ENCODE assay signal across 16 cellular contexts in the genomic region with DNA sequence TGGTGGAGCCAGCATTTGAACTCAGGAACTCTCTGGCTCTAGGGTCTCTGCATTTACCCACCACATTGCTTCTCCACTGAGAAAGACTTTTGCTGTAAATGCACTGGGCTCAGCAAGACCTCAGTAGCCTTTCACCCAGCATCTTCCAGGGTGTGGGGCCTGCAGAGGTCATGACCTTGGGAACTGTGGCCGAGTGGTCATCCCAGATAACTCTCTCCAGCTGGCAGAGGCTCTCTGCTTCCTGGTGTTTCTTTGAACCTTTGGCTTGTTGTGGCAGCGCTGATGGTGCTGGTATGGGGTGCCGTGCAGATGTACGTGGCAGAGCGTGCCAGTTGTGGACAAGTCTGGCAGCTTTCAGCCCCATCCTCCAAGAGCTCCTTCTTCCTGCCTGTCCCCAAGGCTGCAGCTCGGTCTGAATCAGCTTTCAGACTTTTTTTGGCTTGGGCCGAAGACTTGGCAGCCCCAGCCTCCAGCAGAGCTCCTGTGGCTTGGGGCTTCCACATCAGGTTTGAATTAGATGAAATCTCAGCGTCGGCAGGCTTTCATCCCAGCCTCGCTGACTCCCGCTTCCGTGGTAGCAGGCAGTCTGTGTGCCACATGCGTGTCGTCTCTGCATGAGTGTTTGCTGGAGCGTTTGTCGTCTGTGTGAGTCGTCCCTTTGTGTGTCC. TPM values are rescaled to one million over a fixed set of nuclear protein-coding genes. Genes with fewer than 3 reads are reported as not detected.
DNase-seq lines count a peak whose midpoint lies in the region; ATAC-seq, FAIRE-seq and TF ChIP-seq lines count a peak whose summit lies in the region.
"Had no signal": no experiment of that assay in that cellular context is flagged by ENCODE, and none has a peak within 500 bp of the region (broad histone marks: within the 10 kb centered on the region; RNA-seq: fewer than 3 reads in every experiment).

No MANE protein-coding gene starts in this region.

- FAIRE-seq in small intestine (lab: Jason Lieb, UNC): no peak

- TF ChIP-seq POLR2A in stomach (IDR thresholded peaks at IDR 0.05): no peak

- H3K27me3 ChIP-seq in stomach (no peaks in the 10 kb centered on the region), small intestine (ENCODE audit: control insufficient read depth in 2 of 2, insufficient read depth in 2 of 2, low read length in 2 of 2) (no peaks in the 10 kb centered on the region)
- H3K27me3 ChIP-seq: neutrophil had no signal

- CTCF ChIA-PET in RWPE1 (lab: Yijun Ruan, JAX): no interaction called here

- intact Hi-C loops in left cardiac atrium (cut with DNase I) (no loop called here), stomach (cut with DNase I; ENCODE audit: low total_unique reads) (no loop called here)

- ATAC-seq in left cardiac atrium: peak; percentile 31 to 64
- ATAC-seq: foreskin keratinocyte; left lobe of liver; stimulated activated memory B cell treated with anti-CD40 and anti-IgM and Interleukin-4, amounts not matched to agents 10 μg/mL and 1 μg/mL and 100 μg/mL, for 72 hours had no signal

- H3K27ac ChIP-seq in stomach (peak overlapping the region in 3 of 5 donors; percentile 16 to 47 (median 39)), small intestine (ENCODE audit: low read depth in 1 of 2, low read length in 1 of 2) (peak overlapping the region in 1 of 2 donors; percentile 14), RWPE1 (no peak overlapping the region)
- H3K27ac ChIP-seq: foreskin keratinocyte, neutrophil had no signal

- no peaks in the 10 kb centered on the region for H3K9me3 ChIP-seq in stomach
- H3K9me3 ChIP-seq in small intestine (ENCODE audit: control insufficient read depth, low read depth): no peaks in the 10 kb centered on the region
- H3K9me3 ChIP-seq: neutrophil had no signal

- TF ChIP-seq CTCF in astrocyte of the cerebellum (IDR thresholded peaks at IDR 0.05; ENCODE audit: low read depth, low read length, missing control alignments): no peak
- TF ChIP-seq CTCF in stomach (IDR thresholded peaks at IDR 0.05): no peak
- no peak for TF ChIP-seq CTCF in RWPE1 (conservative IDR thresholded peaks at IDR 0.05; ENCODE audit: low read depth)

- peaks cover 0 to 13% (median 6%) of the 10 kb centered on the region in 4 donors for H3K4me1 ChIP-seq in stomach
- H3K4me1 ChIP-seq in small intestine (ENCODE audit: control insufficient read depth in 2 of 2, insufficient read depth in 1 of 2, low read depth in 1 of 2, low read length in 1 of 2): no peaks in the 10 kb centered on the region
- H3K4me1 ChIP-seq: foreskin keratinocyte had no signal

- peak; percentile 91 for DNase-seq in GM03348 (ENCODE audit: low spot score)
- peak; percentile 93 for DNase-seq in astrocyte of the cerebellum (ENCODE audit: low read depth)
- DNase-seq in left cardiac atrium: peak; percentile 48
- DNase-seq in stomach: no peak
- DNase-seq in activated CD8-positive, alpha-beta memory T cell treated with anti-CD3 and anti-CD28 coated beads for 24 hours: no peak
- no peak for DNase-seq in small intestine
- DNase-seq in DMS 273 treated with DMSO at 0.1 percent for 48 hours (lab: John Stamatoyannopoulos, UW): no peak
- no peak for DNase-seq in RWPE1 (ENCODE audit: low spot score)
- DNase-seq: activated CD4-positive, alpha-beta T cell treated with anti-CD3 and anti-CD28 coated beads for 48 hours; foreskin keratinocyte; NCI-H1105; NCI-H82; SW 1271 had no signal

- no peak overlapping the region for H3K4me3 ChIP-seq in astrocyte of the cerebellum (ENCODE audit: low read depth, low read length)
- no peak overlapping the region for H3K4me3 ChIP-seq in stomach
- H3K4me3 ChIP-seq in small intestine (ENCODE audit: low read depth in 1 of 2, low read length in 2 of 2): no peak overlapping the region

- POLR2A ChIA-PET in RWPE1 (lab: Yijun Ruan, JAX; ENCODE audit: low non-redundant PET): no interaction called here

- TF ChIP-seq EP300 in stomach (IDR thresholded peaks at IDR 0.05): no peak

- H3K36me3 ChIP-seq in stomach (no peaks in the 10 kb centered on the region), small intestine (ENCODE audit: control insufficient read depth in 2 of 2, insufficient read depth in 2 of 2, low read length in 2 of 2) (no peaks in the 10 kb centered on the region)
- H3K36me3 ChIP-seq: neutrophil had no signal

- WGBS in stomach, 5 donors: 63 to 78% (median 68%) methylated on average over 17 of the region's 17 CpGs
- WGBS in small intestine, 3 donors: 68 to 82% (median 78%) methylated on average over 17 of the region's 17 CpGs

- in situ Hi-C loops in astrocyte of the cerebellum (cut with HindIII; ENCODE audit: low sequenced_read_pairs): no loop called here

RNA-seq across cellular contexts. Expression of gene ADAMTS14, which starts 21.4 kb away (rescaled TPM):
- under 1 TPM; 0.53 to 0.81 TPM for total RNA-seq in left cardiac atrium
- total RNA-seq in stomach: 1 to 10 TPM in 3 of 5 donors, not detected in 2; 7.0 to 9.4 (median 7.3) TPM
- under 1 TPM; 0.33 to 0.92 (median 0.62) TPM for polyA plus RNA-seq in stomach
- under 1 TPM; 0.45 to 0.81 (median 0.76) TPM for polyA plus RNA-seq in small intestine
- total RNA-seq: foreskin keratinocyte had no signal

Comparison
In these comparisons a context has a peak if more than half of its experiments do, and no peak if none do; other contexts are left out.
1. DNase-seq: peak in GM03348 (single experiment), astrocyte of the cerebellum (single experiment) and left cardiac atrium (single experiment); none in stomach (single experiment), activated CD8-positive, alpha-beta memory T cell treated with anti-CD3 and anti-CD28 coated beads for 24 hours (single experiment), small intestine (single experiment), DMS 273 treated with DMSO at 0.1 percent for 48 hours (single experiment) and RWPE1 (single experiment).